Comparison of ENCODE assay signal across 18 cellular contexts in the genomic region with DNA sequence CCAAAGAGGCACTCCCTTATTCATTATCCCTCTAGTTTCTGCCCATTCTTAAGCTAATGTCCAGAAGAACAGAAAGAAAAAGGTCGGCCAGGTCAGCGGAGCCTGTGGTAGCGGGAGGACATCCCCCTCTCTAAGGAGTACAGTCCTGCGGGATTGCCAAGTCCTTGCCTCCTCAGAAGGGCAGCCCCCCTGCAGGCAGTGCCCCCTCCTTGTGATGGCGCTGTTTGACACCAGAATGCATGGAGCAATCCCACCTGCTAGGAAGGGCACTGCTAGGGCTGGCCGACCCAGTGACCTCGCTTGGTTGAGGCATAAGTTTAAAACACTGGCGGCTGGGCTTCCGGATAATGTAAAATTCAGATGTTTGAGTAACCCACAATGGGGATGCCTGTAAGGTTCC. TPM values are rescaled to one million over a fixed set of nuclear protein-coding genes. Genes with fewer than 3 reads are reported as not detected.
"Had no signal": no experiment of that assay in that cellular context is flagged by ENCODE, and none has a peak within 500 bp of the region (broad histone marks: within the 10 kb centered on the region; RNA-seq: fewer than 3 reads in every experiment).

No MANE protein-coding gene starts in this region.

- H3K9me3 ChIP-seq: pancreas had no signal

- H3K27ac Mint-ChIP-seq: activated CD4-positive, alpha-beta memory T cell treated with anti-CD3 and anti-CD28 coated beads, Interleukin-2, amount 10 ng/mL, durations not matched to agents 7 days and 5 days; activated CD4-positive, alpha-beta T cell treated with anti-CD3 and anti-CD28 coated beads for 36 hours; activated naive CD4-positive, alpha-beta T cell treated with anti-CD3 and anti-CD28 coated beads, Interleukin-2, amount 50 U/mL, for 24 hours; natural killer cell treated with Interleukin-12 subunit alpha and Interleukin-12 subunit beta and Interleukin-15 and Interleukin-18, amount 100 ng/mL, for 72 hours had no signal

- H3K27me3 Mint-ChIP-seq: activated CD4-positive, alpha-beta memory T cell treated with anti-CD3 and anti-CD28 coated beads, Interleukin-2, amount 10 ng/mL, durations not matched to agents 7 days and 5 days; activated CD4-positive, alpha-beta T cell treated with anti-CD3 and anti-CD28 coated beads for 36 hours; activated naive CD4-positive, alpha-beta T cell treated with anti-CD3 and anti-CD28 coated beads, Interleukin-2, amount 50 U/mL, for 24 hours; natural killer cell treated with Interleukin-12 subunit alpha and Interleukin-12 subunit beta and Interleukin-15 and Interleukin-18, amount 100 ng/mL, for 72 hours had no signal

- H3K4me1 ChIP-seq: pancreas had no signal

- H3K36me3 ChIP-seq: pancreas had no signal

- H3K4me3 ChIP-seq: pancreas had no signal

- H3K36me3 Mint-ChIP-seq: activated naive CD4-positive, alpha-beta T cell treated with anti-CD3 and anti-CD28 coated beads, Interleukin-2, amount 50 U/mL, for 24 hours; natural killer cell treated with Interleukin-12 subunit alpha and Interleukin-12 subunit beta and Interleukin-15 and Interleukin-18, amount 100 ng/mL, for 72 hours had no signal

- H3K4me3 Mint-ChIP-seq: activated CD4-positive, alpha-beta memory T cell treated with anti-CD3 and anti-CD28 coated beads, Interleukin-2, amount 10 ng/mL, durations not matched to agents 7 days and 5 days; activated CD4-positive, alpha-beta T cell treated with anti-CD3 and anti-CD28 coated beads for 36 hours; activated naive CD4-positive, alpha-beta T cell treated with anti-CD3 and anti-CD28 coated beads, Interleukin-2, amount 50 U/mL, for 24 hours; activated T-cell treated with anti-CD3 and anti-CD28 coated beads, Interleukin-2, amount 50 U/mL, for 4 hours; natural killer cell treated with Interleukin-12 subunit alpha and Interleukin-12 subunit beta and Interleukin-15 and Interleukin-18, amount 100 ng/mL, for 72 hours had no signal

- H3K27me3 ChIP-seq: pancreas had no signal

- H3K9me3 Mint-ChIP-seq: activated CD4-positive, alpha-beta memory T cell treated with anti-CD3 and anti-CD28 coated beads, Interleukin-2, amount 10 ng/mL, durations not matched to agents 7 days and 5 days; activated naive CD4-positive, alpha-beta T cell treated with anti-CD3 and anti-CD28 coated beads, Interleukin-2, amount 50 U/mL, for 24 hours; activated T-cell treated with anti-CD3 and anti-CD28 coated beads, Interleukin-2, amount 50 U/mL, for 4 hours; natural killer cell treated with Interleukin-12 subunit alpha and Interleukin-12 subunit beta and Interleukin-15 and Interleukin-18, amount 100 ng/mL, for 72 hours had no signal

- H3K4me1 Mint-ChIP-seq: activated CD4-positive, alpha-beta memory T cell treated with anti-CD3 and anti-CD28 coated beads, Interleukin-2, amount 10 ng/mL, durations not matched to agents 7 days and 5 days; activated CD4-positive, alpha-beta T cell treated with anti-CD3 and anti-CD28 coated beads for 36 hours; activated naive CD4-positive, alpha-beta T cell treated with anti-CD3 and anti-CD28 coated beads, Interleukin-2, amount 50 U/mL, for 24 hours had no signal

- H3K27ac ChIP-seq: pancreas, VCaP had no signal

- ATAC-seq: activated CD4-positive, alpha-beta T cell treated with anti-CD3 and anti-CD28 coated beads for 36 hours; activated T-cell treated with anti-CD3 and anti-CD28 coated beads, Interleukin-2, amount 50 U/mL, for 4 hours; left ventricle myocardium superior; natural killer cell treated with Interleukin-12 subunit alpha and Interleukin-12 subunit beta and Interleukin-15 and Interleukin-18, amount 100 ng/mL, for 72 hours; pancreas; SK-N-SH treated with all-trans-retinoic acid at 6 μM for 48 hours had no signal

- DNase-seq: activated CD4-positive, alpha-beta memory T cell treated with anti-CD3 and anti-CD28 coated beads, Interleukin-2, amount 10 ng/mL, durations not matched to agents 7 days and 5 days; activated CD4-positive, alpha-beta T cell treated with anti-CD3 and anti-CD28 coated beads for 36 hours; activated effector memory CD4-positive, alpha-beta T cell treated with anti-CD3 and anti-CD28 coated beads, Interleukin-2, amount 50 U/mL, for 16 hours; activated T-cell treated with anti-CD3 and anti-CD28 coated beads, Interleukin-2, amount 50 U/mL, for 4 hours; amniotic stem cell; cerebellar nuclear complex; dermis blood vessel endothelial cell; erythroblast; kidney glomerular epithelial cell; left ventricle myocardium superior; pancreas; stimulated activated CD4-positive, alpha-beta T cell treated with anti-CD3 and anti-CD28 coated beads, Interleukin-12 subunit alpha, Interleukin-12 subunit beta, amount 100 ng/mL, for 4 hours; stimulated activated CD4-positive, alpha-beta T cell treated with anti-CD3 and anti-CD28 coated beads, Interleukin-2, amount 100 ng/mL, for 24 hours had no signal

RNA-seq across cellular contexts. Expression of a gene that starts 33.9 kb away (rescaled TPM):
- total RNA-seq: activated CD4-positive, alpha-beta memory T cell treated with anti-CD3 and anti-CD28 coated beads, Interleukin-2, amount 10 ng/mL, durations not matched to agents 7 days and 5 days; activated CD4-positive, alpha-beta T cell treated with anti-CD3 and anti-CD28 coated beads for 36 hours; activated T-cell treated with anti-CD3 and anti-CD28 coated beads, Interleukin-2, amount 50 U/mL, for 4 hours; dermis blood vessel endothelial cell; natural killer cell treated with Interleukin-12 subunit alpha and Interleukin-12 subunit beta and Interleukin-15 and Interleukin-18, amount 100 ng/mL, for 72 hours; T-helper 1 cell treated with Interleukin-12 subunit alpha and Interleukin-12 subunit beta and Interleukin-4 antibody, amounts not matched to agents 30 ng/mL and 1 ng/mL, for 36 hours had no signal
